In genomic region chr12:131711551-131712205, GRCh38 we compare ENCODE assay signal across 8 cellular contexts. TPM values are rescaled to one million over a fixed set of nuclear protein-coding genes. Genes with fewer than 3 reads are reported as not detected.
A peak's percentile ranks its signal among the peaks of the same experiment; 100 is the strongest.
DNase-seq lines count a peak whose midpoint lies in the region; ATAC-seq and TF ChIP-seq lines count a peak whose summit lies in the region.

No MANE protein-coding gene starts in this region.

- peak overlapping the region; percentile 93 for H3K27ac ChIP-seq in CD8-positive, alpha-beta memory T cell (ENCODE audit: low read depth, low read length)
- peak overlapping the region; percentile 72 to 92 for H3K27ac ChIP-seq in coronary artery

- H3K27me3 ChIP-seq in CD8-positive, alpha-beta memory T cell (ENCODE audit: insufficient read depth, low read length, poor library complexity, severe bottlenecking) = no peaks in the 10 kb centered on the region

- H3K4me1 Mint-ChIP-seq in CD8-positive, alpha-beta memory T cell = peaks cover 28 to 34% (median 33%) of the 10 kb centered on the region in 3 donors
- H3K4me1 Mint-ChIP-seq in naive thymus-derived CD8-positive, alpha-beta T cell = peaks cover 11 to 35% (median 25%) of the 10 kb centered on the region in 4 donors

- H3K36me3 Mint-ChIP-seq in CD8-positive, alpha-beta memory T cell = peaks cover 0 to 44% (median 16%) of the 10 kb centered on the region in 3 donors
- peaks cover 0 to 33% (median 9%) of the 10 kb centered on the region in 3 donors for H3K36me3 Mint-ChIP-seq in naive thymus-derived CD8-positive, alpha-beta T cell

- no peaks in the 10 kb centered on the region for H3K9me3 Mint-ChIP-seq in CD8-positive, alpha-beta memory T cell
- peaks cover 0 to 3% (median 0%) of the 10 kb centered on the region in 9 donors for H3K9me3 Mint-ChIP-seq in naive thymus-derived CD8-positive, alpha-beta T cell

- H3K4me1 ChIP-seq in CD8-positive, alpha-beta memory T cell (ENCODE audit: insufficient read depth, low read length) = peaks cover 31% of the 10 kb centered on the region

- peak overlapping the region; percentile 21 to 99 (median 98) for H3K27ac Mint-ChIP-seq in CD8-positive, alpha-beta memory T cell
- peak overlapping the region; percentile 92 to 99 (median 97) for H3K27ac Mint-ChIP-seq in naive thymus-derived CD8-positive, alpha-beta T cell

- no peak for ATAC-seq in naive thymus-derived CD8-positive, alpha-beta T cell
- ATAC-seq in HG03460 (IDR thresholded peaks at IDR 0.05; ENCODE audit: unreplicated experiment) = no peak

- peaks cover 26% of the 10 kb centered on the region for H3K36me3 ChIP-seq in CD8-positive, alpha-beta memory T cell (ENCODE audit: insufficient read depth, low read length)

- no peaks in the 10 kb centered on the region for H3K9me3 ChIP-seq in CD8-positive, alpha-beta memory T cell (ENCODE audit: low read length)

- POLR2A ChIA-PET in CD8-positive, alpha-beta memory T cell (lab: Charles Lee) = interaction anchor here (0.9 kb wide), 1 partner anchor 475 kb away, joined by 3 read pairs; no protein-coding TSS in a partner anchor
- POLR2A ChIA-PET in naive thymus-derived CD8-positive, alpha-beta T cell (lab: Charles Lee) = interaction anchor here (1.0 to 1.3 kb wide), 4 partner anchors 10 to 238 kb away, joined by 4 to 8 read pairs (median 4); partner anchors contain the start of gene EP400
- POLR2A ChIA-PET in GM10248 (lab: Yijun Ruan, JAX) = no interaction called here

- TF ChIP-seq CTCF in LNCaP clone FGC (IDR thresholded peaks at IDR 0.05; ENCODE audit: control insufficient read depth, extremely low read depth, insufficient read depth) = no peak
- no peak for TF ChIP-seq CTCF in coronary artery (IDR thresholded peaks at IDR 0.05)
- TF ChIP-seq CTCF in GM10248 (IDR thresholded peaks at IDR 0.05; ENCODE audit: control extremely low read depth, extremely low read depth, low read depth, missing control alignments) = no peak

- H3K27me3 Mint-ChIP-seq in CD8-positive, alpha-beta memory T cell = peaks cover 0 to 2% of the 10 kb centered on the region in 2 donors
- no peaks in the 10 kb centered on the region for H3K27me3 Mint-ChIP-seq in naive thymus-derived CD8-positive, alpha-beta T cell

- H3K4me3 ChIP-seq in CD8-positive, alpha-beta memory T cell (ENCODE audit: low read length) = peak overlapping the region; percentile 96
- H3K4me3 ChIP-seq in LNCaP clone FGC (ENCODE audit: low read depth, low read length) (peak overlapping the region; percentile 93), coronary artery (peak overlapping the region; percentile 88)

- CTCF ChIA-PET in CD8-positive, alpha-beta memory T cell (lab: Charles Lee) = interaction anchor here (0.6 kb wide), 1 partner anchor 242 kb away, joined by 3 read pairs; no protein-coding TSS in a partner anchor
- CTCF ChIA-PET in GM10248 (lab: Yijun Ruan, JAX) = interaction anchor here (0.8 to 1.2 kb wide), 2 partner anchors 39 to 442 kb away, joined by 3 read pairs; no protein-coding TSS in a partner anchor

- H3K4me3 Mint-ChIP-seq in CD8-positive, alpha-beta memory T cell = peak overlapping the region; percentile 95 to 99 (median 98)
- H3K4me3 Mint-ChIP-seq in naive thymus-derived CD8-positive, alpha-beta T cell = peak overlapping the region; percentile 91 to 99 (median 96)

- no peak for DNase-seq in CD8-positive, alpha-beta memory T cell
- DNase-seq in LNCaP clone FGC (ENCODE audit: low read depth) = no peak
- DNase-seq in coronary artery (ENCODE audit: low spot score) = no peak
- no peak for DNase-seq in naive thymus-derived CD8-positive, alpha-beta T cell
- no peak for DNase-seq in SW480 (ENCODE audit: low spot score)
- no peak for DNase-seq in SKM-1 (lab: John Stamatoyannopoulos, UW; ENCODE audit: unreplicated experiment)
- no peak for DNase-seq in GM10248 (ENCODE audit: extremely low spot score)

RNA-seq across cellular contexts. Expression of gene SFSWAP, which starts 0.8 kb away (rescaled TPM):
- 10 to 100 TPM; 63.3 to 65.2 TPM for total RNA-seq in CD8-positive, alpha-beta memory T cell
- 22.6 TPM for polyA plus RNA-seq in CD8-positive, alpha-beta memory T cell
- total RNA-seq in naive thymus-derived CD8-positive, alpha-beta T cell = 100 to 1,000 TPM; 108 TPM
- polyA plus RNA-seq in naive thymus-derived CD8-positive, alpha-beta T cell = 10 to 100 TPM; 14.8 to 23.3 (median 17.8) TPM
